ENCODE assay signal across 8 cellular contexts in the genomic region with DNA sequence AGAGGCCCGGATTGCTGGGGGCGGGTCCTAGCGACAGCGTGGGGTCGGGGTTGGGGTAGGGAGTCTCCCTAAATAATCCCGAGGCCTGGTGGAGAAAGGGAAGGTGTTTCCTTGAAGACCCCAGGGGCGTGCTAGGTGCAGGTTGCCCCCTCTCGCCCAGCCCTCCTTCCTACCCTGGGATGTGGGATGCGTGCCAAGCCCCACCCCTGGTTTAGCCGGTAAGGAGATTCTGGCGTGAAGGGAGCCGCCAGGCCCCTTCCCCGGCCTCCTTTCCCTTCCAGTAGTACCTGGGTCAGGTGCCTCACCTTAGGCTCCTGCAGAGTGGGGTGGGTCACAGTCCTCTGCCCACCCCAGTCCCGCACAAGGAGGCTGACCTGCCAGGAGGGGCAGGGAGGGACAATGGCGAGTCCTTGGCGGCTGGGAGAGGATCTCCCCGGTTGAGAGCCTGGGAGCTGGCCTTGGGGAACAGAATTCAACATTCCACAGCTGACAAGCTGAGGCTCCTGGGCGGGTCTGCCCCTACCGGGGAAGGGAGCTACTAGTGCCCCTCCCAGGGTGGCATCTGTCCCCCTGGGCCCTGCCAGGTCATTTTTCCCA. TPM values are rescaled to one million over a fixed set of nuclear protein-coding genes. Genes with fewer than 3 reads are reported as not detected.
DNase-seq lines count a peak whose midpoint lies in the region; ATAC-seq and TF ChIP-seq lines count a peak whose summit lies in the region.

No MANE protein-coding gene starts in this region.

- H3K4me3 Mint-ChIP-seq in T-helper 17 cell (peak overlapping the region; percentile 92), nephron (peak overlapping the region; percentile 89 to 92 (median 92))

- no peak for TF ChIP-seq POLR2A in esophagus squamous epithelium (IDR thresholded peaks at IDR 0.05)

- H3K4me3 ChIP-seq in GM12875 (ENCODE audit: low read depth, low read length) (peak overlapping the region; percentile 72), esophagus squamous epithelium (peak overlapping the region; percentile 54 to 82 (median 69))

- H3K4me1 ChIP-seq in esophagus squamous epithelium, result peaks cover 21 to 47% (median 23%) of the 10 kb centered on the region in 3 donors

- no peaks in the 10 kb centered on the region for H3K9me3 ChIP-seq in T-helper 17 cell (ENCODE audit: control insufficient read depth, low read length, poor library complexity, severe bottlenecking)
- H3K9me3 ChIP-seq in esophagus squamous epithelium, result no peaks in the 10 kb centered on the region

- DNase-seq in A172 (ENCODE audit: low spot score), result peak; percentile 38
- no peak for DNase-seq in T-helper 17 cell
- DNase-seq in esophagus squamous epithelium (lab: John Stamatoyannopoulos, UW), result no peak
- DNase-seq in DMS114 treated with DMSO at 0.1 percent for 48 hours (lab: John Stamatoyannopoulos, UW; ENCODE audit: unreplicated experiment), result no peak
- no peak for DNase-seq in dedifferentiated amniotic fluid mesenchymal stem cell (ENCODE audit: extremely low spot score)

- peaks cover 0 to 6% (median under 1%) of the 10 kb centered on the region in 3 donors for H3K36me3 ChIP-seq in esophagus squamous epithelium

- H3K36me3 Mint-ChIP-seq in T-helper 17 cell (ENCODE audit: low read depth) (no peaks in the 10 kb centered on the region), nephron (ENCODE audit: low read depth) (no peaks in the 10 kb centered on the region)

- no peaks in the 10 kb centered on the region for H3K9me3 Mint-ChIP-seq in nephron

- H3K27ac Mint-ChIP-seq in T-helper 17 cell, result peak overlapping the region; percentile 82
- H3K27ac Mint-ChIP-seq in nephron, result peak overlapping the region; percentile 71 to 85 (median 78)

- peak overlapping the region; percentile 71 to 85 (median 80) for H3K27ac ChIP-seq in esophagus squamous epithelium

- ATAC-seq in T-helper 17 cell (no peak), HG02678 (IDR thresholded peaks at IDR 0.05; ENCODE audit: unreplicated experiment) (no peak)

- H3K27me3 Mint-ChIP-seq in T-helper 17 cell, result no peaks in the 10 kb centered on the region
- peaks cover 3% of the 10 kb centered on the region for H3K27me3 Mint-ChIP-seq in nephron (ENCODE audit: low read depth)

- no peak for TF ChIP-seq CTCF in GM12875 (IDR thresholded peaks at IDR 0.05; ENCODE audit: borderline replicate concordance, insufficient read depth, low read depth, low read length)
- TF ChIP-seq CTCF in esophagus squamous epithelium (IDR thresholded peaks at IDR 0.05), result no peak
- no peak for TF ChIP-seq CTCF in nephron (IDR thresholded peaks at IDR 0.05; ENCODE audit: unreplicated experiment in 3 of 3)

- peaks cover 28% of the 10 kb centered on the region for H3K4me1 Mint-ChIP-seq in T-helper 17 cell
- H3K4me1 Mint-ChIP-seq in nephron, result peaks cover 13% of the 10 kb centered on the region

- no peaks in the 10 kb centered on the region for H3K27me3 ChIP-seq in esophagus squamous epithelium

- intact Hi-C loops in esophagus squamous epithelium (cut with DNase I), result no loop called here

- 20% methylated on average over 1 of the region's 19 CpGs; no CpG with 5 or more reads in 1 of the 2 donors for WGBS in esophagus squamous epithelium, 2 donors

RNA-seq across cellular contexts. Expression of gene TSPAN17, which starts 0.7 kb away (rescaled TPM):
- total RNA-seq in A172 (2014; rRNA removed; shearing (Covaris generic)), result 54.9 and 67.7 TPM in 2 replicates
- total RNA-seq in T-helper 17 cell (10 to 100 TPM; 14.2 to 19.3 TPM), esophagus squamous epithelium (10 to 100 TPM; 16.4 to 36.4 (median 30.6) TPM)

RNA-seq across cellular contexts. Expression of gene EIF4E1B, which starts 17.5 kb away (rescaled TPM):
- not detected in 2 replicates for total RNA-seq in A172 (2014; rRNA removed; shearing (Covaris generic))
- total RNA-seq in T-helper 17 cell (not detected), esophagus squamous epithelium (not detected)

RNA-seq across cellular contexts. Expression of gene SNCB, which starts 17.6 kb away (rescaled TPM):
- 0.10 TPM in 1 of 2 replicates, not detected in the other for total RNA-seq in A172 (2014; rRNA removed; shearing (Covaris generic))
- not detected for total RNA-seq in T-helper 17 cell
- total RNA-seq in esophagus squamous epithelium, result not detected

RNA-seq across cellular contexts. Expression of gene GPRIN1, which starts 38.0 kb away (rescaled TPM):
- total RNA-seq in A172 (2014; rRNA removed; shearing (Covaris generic)), result 20.3 and 24.6 TPM in 2 replicates
- total RNA-seq in T-helper 17 cell, result under 1 TPM; 0.57 to 0.60 TPM
- 1 to 10 TPM in 3 of 4 donors, under 1 TPM in 1; 0.57 to 4.6 (median 2.2) TPM for total RNA-seq in esophagus squamous epithelium
